1 cellular context compared by ENCODE assay signal in the genomic region with DNA sequence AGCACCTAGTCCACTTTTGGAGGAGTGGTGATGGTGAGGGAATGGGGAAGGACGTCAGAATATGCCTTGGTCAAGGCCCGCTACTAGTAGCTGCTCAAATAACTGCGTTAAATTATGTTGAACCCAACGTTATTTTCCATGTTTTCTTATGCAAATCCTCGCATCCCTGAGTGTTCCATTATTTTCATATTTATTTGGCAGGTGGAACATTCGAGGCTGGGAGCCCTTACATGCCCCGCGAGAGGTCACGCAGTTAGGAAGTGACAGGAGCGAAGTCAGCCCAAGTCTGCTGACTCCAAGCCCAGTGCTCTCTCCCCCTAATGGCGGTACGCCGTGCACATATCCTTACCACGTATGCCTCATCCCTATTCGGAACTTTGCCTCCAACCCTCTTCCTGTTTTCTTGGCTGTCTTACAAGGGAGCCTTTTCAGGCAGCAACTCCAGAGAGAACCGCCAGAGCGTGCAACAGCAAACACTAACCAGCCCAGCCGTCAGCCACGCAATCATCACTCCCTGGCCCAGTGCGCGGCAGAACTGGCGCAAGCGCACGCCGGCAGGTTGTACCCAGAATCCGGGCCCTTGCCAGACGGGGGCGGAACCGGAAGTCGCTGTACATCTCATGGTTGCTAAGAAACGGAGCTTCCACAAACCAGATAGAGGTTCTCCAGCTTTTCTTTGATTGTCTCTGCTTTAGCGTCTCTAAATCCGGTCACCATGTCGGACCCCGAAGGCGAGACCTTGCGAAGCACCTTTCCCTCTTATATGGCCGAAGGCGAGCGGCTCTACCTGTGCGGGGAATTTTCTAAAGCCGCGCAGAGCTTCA.
A peak's percentile ranks its signal among the peaks of the same experiment; 100 is the strongest.
TF ChIP-seq lines count a peak whose summit lies in the region.

A gene with protein sequence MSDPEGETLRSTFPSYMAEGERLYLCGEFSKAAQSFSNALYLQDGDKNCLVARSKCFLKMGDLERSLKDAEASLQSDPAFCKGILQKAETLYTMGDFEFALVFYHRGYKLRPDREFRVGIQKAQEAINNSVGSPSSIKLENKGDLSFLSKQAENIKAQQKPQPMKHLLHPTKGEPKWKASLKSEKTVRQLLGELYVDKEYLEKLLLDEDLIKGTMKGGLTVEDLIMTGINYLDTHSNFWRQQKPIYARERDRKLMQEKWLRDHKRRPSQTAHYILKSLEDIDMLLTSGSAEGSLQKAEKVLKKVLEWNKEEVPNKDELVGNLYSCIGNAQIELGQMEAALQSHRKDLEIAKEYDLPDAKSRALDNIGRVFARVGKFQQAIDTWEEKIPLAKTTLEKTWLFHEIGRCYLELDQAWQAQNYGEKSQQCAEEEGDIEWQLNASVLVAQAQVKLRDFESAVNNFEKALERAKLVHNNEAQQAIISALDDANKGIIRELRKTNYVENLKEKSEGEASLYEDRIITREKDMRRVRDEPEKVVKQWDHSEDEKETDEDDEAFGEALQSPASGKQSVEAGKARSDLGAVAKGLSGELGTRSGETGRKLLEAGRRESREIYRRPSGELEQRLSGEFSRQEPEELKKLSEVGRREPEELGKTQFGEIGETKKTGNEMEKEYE (plus strand): TSS at position 609 of the 824 bp plus-strand sequence. CDS start 107 bp downstream, at position 716.

TF ChIP-seq in K562, 482 proteins besides CTCF, POLR2A, EP300 and RAD21 (continued from another document):
- TF ChIP-seq CCAR2 (IDR thresholded peaks at IDR 0.05; ENCODE audit: low read depth, low read length) = no peak
- no peak for TF ChIP-seq MITF (IDR thresholded peaks at IDR 0.05)
- TF ChIP-seq SIRT6 (IDR thresholded peaks at IDR 0.05; ENCODE audit: low read depth, low read length) = no peak
- TF ChIP-seq, protein P1, sequence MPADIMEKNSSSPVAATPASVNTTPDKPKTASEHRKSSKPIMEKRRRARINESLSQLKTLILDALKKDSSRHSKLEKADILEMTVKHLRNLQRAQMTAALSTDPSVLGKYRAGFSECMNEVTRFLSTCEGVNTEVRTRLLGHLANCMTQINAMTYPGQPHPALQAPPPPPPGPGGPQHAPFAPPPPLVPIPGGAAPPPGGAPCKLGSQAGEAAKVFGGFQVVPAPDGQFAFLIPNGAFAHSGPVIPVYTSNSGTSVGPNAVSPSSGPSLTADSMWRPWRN (IDR thresholded peaks at IDR 0.05; ENCODE audit: low read depth) = no peak
- TF ChIP-seq BRCA1 (IDR thresholded peaks at IDR 0.05) = no peak
- TF ChIP-seq BRCA1 (CRISPR knock-in tag; IDR thresholded peaks at IDR 0.05) = no peak
- TF ChIP-seq ZNF75A (CRISPR knock-in tag; IDR thresholded peaks at IDR 0.05) = no peak
- no peak for TF ChIP-seq ZNF695 (CRISPR knock-in tag; IDR thresholded peaks at IDR 0.05)
- TF ChIP-seq, protein P2, sequence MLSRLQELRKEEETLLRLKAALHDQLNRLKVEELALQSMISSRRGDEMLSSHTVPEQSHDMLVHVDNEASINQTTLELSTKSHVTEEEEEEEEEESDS (CRISPR knock-in tag; IDR thresholded peaks at IDR 0.05) = no peak
- TF ChIP-seq THAP7 (CRISPR knock-in tag; IDR thresholded peaks at IDR 0.05) = peak; percentile 67; the same call in 1 of the 2 replicates
- TF ChIP-seq, protein P3, sequence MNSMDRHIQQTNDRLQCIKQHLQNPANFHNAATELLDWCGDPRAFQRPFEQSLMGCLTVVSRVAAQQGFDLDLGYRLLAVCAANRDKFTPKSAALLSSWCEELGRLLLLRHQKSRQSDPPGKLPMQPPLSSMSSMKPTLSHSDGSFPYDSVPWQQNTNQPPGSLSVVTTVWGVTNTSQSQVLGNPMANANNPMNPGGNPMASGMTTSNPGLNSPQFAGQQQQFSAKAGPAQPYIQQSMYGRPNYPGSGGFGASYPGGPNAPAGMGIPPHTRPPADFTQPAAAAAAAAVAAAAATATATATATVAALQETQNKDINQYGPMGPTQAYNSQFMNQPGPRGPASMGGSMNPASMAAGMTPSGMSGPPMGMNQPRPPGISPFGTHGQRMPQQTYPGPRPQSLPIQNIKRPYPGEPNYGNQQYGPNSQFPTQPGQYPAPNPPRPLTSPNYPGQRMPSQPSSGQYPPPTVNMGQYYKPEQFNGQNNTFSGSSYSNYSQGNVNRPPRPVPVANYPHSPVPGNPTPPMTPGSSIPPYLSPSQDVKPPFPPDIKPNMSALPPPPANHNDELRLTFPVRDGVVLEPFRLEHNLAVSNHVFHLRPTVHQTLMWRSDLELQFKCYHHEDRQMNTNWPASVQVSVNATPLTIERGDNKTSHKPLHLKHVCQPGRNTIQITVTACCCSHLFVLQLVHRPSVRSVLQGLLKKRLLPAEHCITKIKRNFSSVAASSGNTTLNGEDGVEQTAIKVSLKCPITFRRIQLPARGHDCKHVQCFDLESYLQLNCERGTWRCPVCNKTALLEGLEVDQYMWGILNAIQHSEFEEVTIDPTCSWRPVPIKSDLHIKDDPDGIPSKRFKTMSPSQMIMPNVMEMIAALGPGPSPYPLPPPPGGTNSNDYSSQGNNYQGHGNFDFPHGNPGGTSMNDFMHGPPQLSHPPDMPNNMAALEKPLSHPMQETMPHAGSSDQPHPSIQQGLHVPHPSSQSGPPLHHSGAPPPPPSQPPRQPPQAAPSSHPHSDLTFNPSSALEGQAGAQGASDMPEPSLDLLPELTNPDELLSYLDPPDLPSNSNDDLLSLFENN (IDR thresholded peaks at IDR 0.05; ENCODE audit: low read depth in 2 of 2, low read length in 2 of 2) = no peak
- TF ChIP-seq ZNF785 (CRISPR knock-in tag; IDR thresholded peaks at IDR 0.05) = no peak
- TF ChIP-seq SNRNP70 (optimal IDR thresholded peaks at IDR 0.05; ENCODE audit: low read depth, low read length) = no peak
- no peak for TF ChIP-seq U2AF2 (optimal IDR thresholded peaks at IDR 0.05; ENCODE audit: low read depth, low read length)
- no peak for TF ChIP-seq HMGN3 (IDR thresholded peaks at IDR 0.05; ENCODE audit: borderline replicate concordance, extremely low read depth, insufficient read length, low read depth, low read length)
- peak; percentile 56; the same call in 1 of the 2 replicates for TF ChIP-seq ZFX (CRISPR knock-in tag; IDR thresholded peaks at IDR 0.05)
- TF ChIP-seq THAP12 (CRISPR knock-in tag; IDR thresholded peaks at IDR 0.05) = no peak
- TF ChIP-seq SAP30 (IDR thresholded peaks at IDR 0.05; ENCODE audit: borderline replicate concordance, insufficient read depth, low read depth, low read length, poor library complexity, severe bottlenecking) = peak; percentile 56
- TF ChIP-seq HLTF (IDR thresholded peaks at IDR 0.05) = peak; percentile 57; the same call in 1 of the 2 replicates
- TF ChIP-seq, protein P4, sequence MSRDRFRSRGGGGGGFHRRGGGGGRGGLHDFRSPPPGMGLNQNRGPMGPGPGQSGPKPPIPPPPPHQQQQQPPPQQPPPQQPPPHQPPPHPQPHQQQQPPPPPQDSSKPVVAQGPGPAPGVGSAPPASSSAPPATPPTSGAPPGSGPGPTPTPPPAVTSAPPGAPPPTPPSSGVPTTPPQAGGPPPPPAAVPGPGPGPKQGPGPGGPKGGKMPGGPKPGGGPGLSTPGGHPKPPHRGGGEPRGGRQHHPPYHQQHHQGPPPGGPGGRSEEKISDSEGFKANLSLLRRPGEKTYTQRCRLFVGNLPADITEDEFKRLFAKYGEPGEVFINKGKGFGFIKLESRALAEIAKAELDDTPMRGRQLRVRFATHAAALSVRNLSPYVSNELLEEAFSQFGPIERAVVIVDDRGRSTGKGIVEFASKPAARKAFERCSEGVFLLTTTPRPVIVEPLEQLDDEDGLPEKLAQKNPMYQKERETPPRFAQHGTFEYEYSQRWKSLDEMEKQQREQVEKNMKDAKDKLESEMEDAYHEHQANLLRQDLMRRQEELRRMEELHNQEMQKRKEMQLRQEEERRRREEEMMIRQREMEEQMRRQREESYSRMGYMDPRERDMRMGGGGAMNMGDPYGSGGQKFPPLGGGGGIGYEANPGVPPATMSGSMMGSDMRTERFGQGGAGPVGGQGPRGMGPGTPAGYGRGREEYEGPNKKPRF (IDR thresholded peaks at IDR 0.05; ENCODE audit: low read depth, low read length) = no peak
- TF ChIP-seq RBM14 (IDR thresholded peaks at IDR 0.05; ENCODE audit: borderline replicate concordance, insufficient read depth, low read depth, low read length) = no peak
- TF ChIP-seq CHCHD3 (CRISPR knock-in tag; IDR thresholded peaks at IDR 0.05) = no peak
- TF ChIP-seq TSC22D4 (tag; IDR thresholded peaks at IDR 0.05) = no peak
- no peak for TF ChIP-seq MAFG (tag; conservative IDR thresholded peaks at IDR 0.05)
- no peak for TF ChIP-seq BHLHE40 (IDR thresholded peaks at IDR 0.05; ENCODE audit: low read length)
- TF ChIP-seq GABPB1 (CRISPR knock-in tag; IDR thresholded peaks at IDR 0.05) = peak; percentile 91
- TF ChIP-seq BCOR (IDR thresholded peaks at IDR 0.05) = peak; percentile 97
- TF ChIP-seq NR1H2 (CRISPR knock-in tag; IDR thresholded peaks at IDR 0.05) = no peak
- peak; percentile 74; the same call in 1 of the 2 replicates for TF ChIP-seq CEBPG (CRISPR knock-in tag; IDR thresholded peaks at IDR 0.05)
- peak in 1 of 2 experiments; percentile 34; a peak in 2 of 4 replicates for TF ChIP-seq CEBPG (tag; conservative IDR thresholded peaks at IDR 0.05 in 1 of 2, IDR thresholded peaks at IDR 0.05 in 1 of 2)
- peak; percentile 81; the same call in 1 of the 2 replicates for TF ChIP-seq MTA3 (IDR thresholded peaks at IDR 0.05; ENCODE audit: borderline replicate concordance)
- no peak for TF ChIP-seq PCBP2 (IDR thresholded peaks at IDR 0.05; ENCODE audit: low read depth, low read length, poor library complexity, severe bottlenecking)
- no peak for TF ChIP-seq SMAD3 (CRISPR knock-in tag; conservative IDR thresholded peaks at IDR 0.05)
- TF ChIP-seq ZNF263 (CRISPR knock-in tag; IDR thresholded peaks at IDR 0.05; ENCODE audit: borderline replicate concordance) = no peak; the same call in 1 of the 2 replicates
- TF ChIP-seq ARNT (IDR thresholded peaks at IDR 0.05) = peak in 1 of 2 experiments; percentile 25; a peak in 1 of 4 replicates
